In genomic region chr1:180213401-180214177, GRCh38 we compare ENCODE assay signal across 8 cellular contexts.
DNase-seq lines count a peak whose midpoint lies in the region; ATAC-seq lines count a peak whose summit lies in the region.

No MANE protein-coding gene starts in this region.

- ATAC-seq in GM18867 (IDR thresholded peaks at IDR 0.05; ENCODE audit: unreplicated experiment): peak; percentile 56
- ATAC-seq in HG02981 (IDR thresholded peaks at IDR 0.05; ENCODE audit: unreplicated experiment): no peak
- ATAC-seq in GM18870 (IDR thresholded peaks at IDR 0.05; ENCODE audit: unreplicated experiment): no peak

- DNase-seq in NOMO-1 treated with dmso at 0.1 percent for 144 hours (lab: John Stamatoyannopoulos, UW; ENCODE audit: unreplicated experiment) (peak; percentile 30), NCI-H524 (lab: John Stamatoyannopoulos, UW) (no peak), SHP77 treated with DMSO at 0.1 percent for 48 hours (lab: John Stamatoyannopoulos, UW) (no peak)
- peak; percentile 5 for DNase-seq in effector CD8-positive, alpha-beta T cell (lab: John Stamatoyannopoulos, UW)
- peak; percentile 51 to 64 for DNase-seq in stimulated activated CD4-positive, alpha-beta T cell treated with anti-CD3 and anti-CD28 coated beads, Interleukin-2, amount 100 ng/mL, for 24 hours

Comparison
In these comparisons a context has a peak if more than half of its experiments do, and no peak if none do; other contexts are left out.
1. DNase-seq: peak in NOMO-1 treated with dmso at 0.1 percent for 144 hours (single experiment), effector CD8-positive, alpha-beta T cell (single experiment) and stimulated activated CD4-positive, alpha-beta T cell treated with anti-CD3 and anti-CD28 coated beads, Interleukin-2, amount 100 ng/mL, for 24 hours (2 of 2); none in NCI-H524 (0 of 2) and SHP77 treated with DMSO at 0.1 percent for 48 hours (single experiment).